8 cellular contexts compared by ENCODE assay signal in the genomic region with DNA sequence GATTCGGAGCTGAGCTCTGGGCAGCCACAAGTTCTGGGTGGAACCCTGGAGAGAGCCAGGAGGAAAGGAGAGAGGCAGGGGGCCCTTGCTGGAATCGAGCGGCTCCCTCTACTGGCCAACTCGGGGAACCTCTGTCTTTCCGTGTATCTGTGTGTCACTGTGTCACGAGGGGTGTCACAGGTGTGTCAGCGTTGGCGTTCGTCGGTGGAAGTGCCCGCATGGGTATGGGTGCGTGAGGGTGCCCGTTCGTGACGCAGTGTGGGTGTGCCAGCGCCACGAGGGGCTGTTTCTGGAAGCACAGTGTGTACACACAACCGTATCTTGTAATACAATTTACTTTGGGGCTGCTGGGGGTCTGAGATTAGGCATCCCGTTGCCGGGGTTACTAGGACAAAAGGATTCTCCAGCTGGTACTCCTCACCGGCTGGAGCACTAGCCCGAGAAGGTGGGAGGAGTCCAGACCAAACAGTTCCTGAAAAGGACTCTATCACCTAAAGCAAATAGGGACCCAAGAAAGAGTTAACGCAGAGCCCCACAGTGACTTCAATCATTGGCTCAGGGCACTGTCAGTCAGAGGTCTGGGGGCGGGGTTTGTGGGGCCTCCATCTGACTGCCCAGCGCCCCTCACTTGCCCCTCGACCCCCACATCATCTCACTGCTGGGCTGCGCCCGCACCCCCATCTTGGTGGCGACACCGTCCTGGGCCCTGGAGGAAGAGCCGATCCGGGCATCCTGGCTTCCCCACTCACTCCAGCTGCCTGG. TPM values are rescaled to one million over a fixed set of nuclear protein-coding genes. Genes with fewer than 3 reads are reported as not detected.
DNase-seq lines count a peak whose midpoint lies in the region; ATAC-seq and TF ChIP-seq lines count a peak whose summit lies in the region.

No MANE protein-coding gene starts in this region.

- CTCF ChIA-PET in A673 (lab: Charles Lee) (interaction anchor here (0.5 to 3.7 kb wide), 6 partner anchors 15 to 487 kb away, joined by 3 to 49 read pairs (median 6); no protein-coding TSS in a partner anchor), mammary epithelial cell (lab: Charles Lee; ENCODE audit: low non-redundant PET) (interaction anchor here (0.6 to 1.3 kb wide), 5 partner anchors 34 to 240 kb away, joined by 3 to 11 read pairs (median 3); partner anchors contain the start of gene DDX6)

- H3K27me3 ChIP-seq in A673 (replicated peaks; ENCODE audit: insufficient read depth, low read depth, low read length, poor library complexity) (no peaks in the 10 kb centered on the region), WERI-Rb-1 (ENCODE audit: insufficient read depth, low read depth, severe bottlenecking) (no peaks in the 10 kb centered on the region), mammary epithelial cell (ENCODE audit: insufficient read depth, low read length) (no peaks in the 10 kb centered on the region), spleen (replicated peaks in 1 of 7) (no peaks in the 10 kb centered on the region)

- peak overlapping the region; percentile 88 for H2AFZ ChIP-seq in mammary epithelial cell (ENCODE audit: low read depth, low read length)

- ATAC-seq in GM18867 (IDR thresholded peaks at IDR 0.05; ENCODE audit: unreplicated experiment), result peak; percentile 45
- peak; percentile 40 for ATAC-seq in HG03159 (IDR thresholded peaks at IDR 0.05; ENCODE audit: unreplicated experiment)

- H3K27ac Mint-ChIP-seq in immature natural killer cell, result peak overlapping the region; percentile 92 to 100 (median 98)

- peaks cover 39% of the 10 kb centered on the region for H3K79me2 ChIP-seq in mammary epithelial cell (ENCODE audit: insufficient read depth, low read length)

- in situ Hi-C loops in mammary epithelial cell (cut with MboI; ENCODE audit: low sequenced_read_pairs in 2 of 2), result no loop called here

- H3K27ac ChIP-seq in A673 (ENCODE audit: low read depth, low read length, poor library complexity, severe bottlenecking) (peak overlapping the region; percentile 60), WERI-Rb-1 (peak overlapping the region; percentile 66), mammary epithelial cell (ENCODE audit: insufficient read depth, low read depth, low read length) (peak overlapping the region; percentile 84), spleen (peak overlapping the region; percentile 92 to 98 (median 96))

- peaks cover 0 to 6% (median 0%) of the 10 kb centered on the region in 6 donors for H3K9me3 Mint-ChIP-seq in immature natural killer cell

- no peaks in the 10 kb centered on the region for H3K36me3 ChIP-seq in A673 (ENCODE audit: insufficient read depth, low read length, poor library complexity, severe bottlenecking)
- H3K36me3 ChIP-seq in WERI-Rb-1, result no peaks in the 10 kb centered on the region
- no peaks in the 10 kb centered on the region for H3K36me3 ChIP-seq in mammary epithelial cell (ENCODE audit: insufficient read depth, low read length)
- H3K36me3 ChIP-seq in spleen, result peaks cover 0 to under 1% (median 0%) of the 10 kb centered on the region in 6 donors

- peaks cover 0 to 13% (median 7%) of the 10 kb centered on the region in 3 donors for H3K36me3 Mint-ChIP-seq in immature natural killer cell

- no peak for TF ChIP-seq POLR2A in spleen (IDR thresholded peaks at IDR 0.05)

- BruUV-seq in A673 (replicated peaks; lab: Mats Ljungman, UMichigan), result no TSS peak
- no TSS peak for BruUV-seq in mammary epithelial cell (replicated peaks; lab: Mats Ljungman, UMichigan)

- H3K4me1 Mint-ChIP-seq in immature natural killer cell, result peaks cover 47 to 51% of the 10 kb centered on the region in 2 donors

- DNase-seq in A673 (ENCODE audit: low spot score) (peak; percentile 97), NCI-H2227 (lab: John Stamatoyannopoulos, UW; ENCODE audit: unreplicated experiment) (peak; percentile 81), WERI-Rb-1 (peak; percentile 91), mammary epithelial cell (peak; percentile 92), immature natural killer cell (peak; percentile 92 to 93 (median 92)), spleen (peak; percentile 95)

- H3K4me3 ChIP-seq in A673 (ENCODE audit: low read depth, low read length, poor library complexity, severe bottlenecking) (peak overlapping the region; percentile 70), WERI-Rb-1 (ENCODE audit: low read depth, low read length) (peak overlapping the region; percentile 61), mammary epithelial cell (replicated peaks in 1 of 3; ENCODE audit: insufficient read depth in 1 of 3, low read depth in 2 of 3, low read length in 3 of 3) (peak overlapping the region; percentile 77 to 85 (median 79)), spleen (peak overlapping the region; percentile 70 to 92 (median 78))

- H3K9me3 ChIP-seq in A673 (ENCODE audit: low read depth, low read length, poor library complexity, severe bottlenecking) (no peaks in the 10 kb centered on the region), WERI-Rb-1 (ENCODE audit: severe bottlenecking) (no peaks in the 10 kb centered on the region), mammary epithelial cell (replicated peaks; ENCODE audit: insufficient read depth, low read length) (no peaks in the 10 kb centered on the region), spleen (no peaks in the 10 kb centered on the region)

- POLR2A ChIA-PET in A673 (lab: Charles Lee; ENCODE audit: low non-redundant PET), result interaction anchor here (0.6 kb wide), 1 partner anchor 19 kb away, joined by 12 read pairs; no protein-coding TSS in a partner anchor

- peak overlapping the region; percentile 77 for H3K9ac ChIP-seq in mammary epithelial cell (ENCODE audit: insufficient read depth, low read length)

- peak overlapping the region; percentile 88 to 99 (median 97) for H3K4me3 Mint-ChIP-seq in immature natural killer cell

- peak; percentile 99 for TF ChIP-seq CTCF in A673 (conservative IDR thresholded peaks at IDR 0.05; ENCODE audit: low read depth, low read length)
- TF ChIP-seq CTCF in WERI-Rb-1 (IDR thresholded peaks at IDR 0.05; ENCODE audit: low read depth, low read length), result peak; percentile 96
- peak; percentile 94 to 95 for TF ChIP-seq CTCF in mammary epithelial cell (conservative IDR thresholded peaks at IDR 0.05 in 1 of 2, IDR thresholded peaks at IDR 0.05 in 1 of 2; ENCODE audit: extremely low read depth in 1 of 2, insufficient read depth in 1 of 2, low read depth in 1 of 2, low read length in 2 of 2)
- peak; percentile 91 to 99 (median 96) for TF ChIP-seq CTCF in spleen (IDR thresholded peaks at IDR 0.05 in 8 of 11, conservative IDR thresholded peaks at IDR 0.05 in 3 of 11)

- H3K4me1 ChIP-seq in A673 (ENCODE audit: insufficient read depth, low read length, poor library complexity, severe bottlenecking) (peaks cover 33% of the 10 kb centered on the region), mammary epithelial cell (ENCODE audit: insufficient read depth, low read length) (peaks cover 44% of the 10 kb centered on the region), spleen (peaks cover 31 to 70% (median 52%) of the 10 kb centered on the region in 6 donors)

- H3K4me2 ChIP-seq in mammary epithelial cell (ENCODE audit: insufficient read depth, low read depth, low read length), result peak overlapping the region; percentile 98

- intact Hi-C loops in A673 (cut with micrococcal nuclease; ENCODE audit: unreplicated experiment) (loop anchor here (1.0 to 5.0 kb wide), 3 partner anchors 21 to 174 kb away; partner anchors contain the start of genes DDX6 and DPAGT1), mammary epithelial cell (cut with micrococcal nuclease) (loop anchor here (1.0 to 5.0 kb wide), 8 partner anchors 16 to 279 kb away; partner anchors contain the start of genes CBL, DDX6, DPAGT1 and RPS25), spleen (cut with DNase I; ENCODE audit: low total_unique reads) (no loop called here)

- peaks cover 25 to 48% (median 29%) of the 10 kb centered on the region in 3 donors for H3K27me3 Mint-ChIP-seq in immature natural killer cell (ENCODE audit: low read depth in 3 of 3)

- dilution Hi-C loops in mammary epithelial cell (cut with HindIII; ENCODE audit: low sequenced_read_pairs), result no loop called here

- H4K20me1 ChIP-seq in mammary epithelial cell (ENCODE audit: insufficient read depth, low read length), result no peaks in the 10 kb centered on the region

- 0% methylated on average over 15 of the region's 32 CpGs for WGBS in mammary epithelial cell (ENCODE audit: low coverage, missing lambda C conversion rate)
- 0 to 1% (median 0%) methylated on average over 24 to 32 of the region's 32 CpGs for WGBS in spleen, 5 donors

RNA-seq across cellular contexts. Expression of gene BCL9L, which starts 2.6 kb away (rescaled TPM):
- 49.9 and 64.0 TPM in 2 replicates for total RNA-seq in A673 (2021)
- 100 to 1,000 TPM in 1 of 2 donors, 10 to 100 TPM in 1; 29.2 to 146 TPM for total RNA-seq in mammary epithelial cell
- polyA plus RNA-seq in mammary epithelial cell, result 20.5 TPM
- 39.1 TPM for polyA minus RNA-seq in mammary epithelial cell
- polyA plus RNA-seq in immature natural killer cell, result 10 to 100 TPM in 1 of 3 donors, 1 to 10 TPM in 1, not detected in 1; 2.2 to 10.5 TPM
- total RNA-seq in spleen, result 10 to 100 TPM; 19.8 to 58.0 (median 39.0) TPM
- 10 to 100 TPM in 1 of 3 donors, 1 to 10 TPM in 2; 2.5 to 14.2 (median 2.6) TPM for polyA plus RNA-seq in spleen

RNA-seq across cellular contexts. Expression of gene UPK2, which starts 27.8 kb away (rescaled TPM):
- total RNA-seq in A673 (2021) (not detected in 2 replicates), mammary epithelial cell (under 1 TPM in 1 of 2 donors, not detected in 1; 0.45 TPM), spleen (not detected)
- polyA plus RNA-seq in mammary epithelial cell (0.74 TPM), immature natural killer cell (1 to 10 TPM in 1 of 3 donors, under 1 TPM in 1, not detected in 1; 0.81 to 1.4 TPM), spleen (under 1 TPM in 2 of 3 donors, not detected in 1; 0.09 to 0.13 TPM)
- not detected for polyA minus RNA-seq in mammary epithelial cell

RNA-seq across cellular contexts. Expression of gene FOXR1, which starts 43.3 kb away (rescaled TPM):
- total RNA-seq in A673 (2021) (not detected in 2 replicates), mammary epithelial cell (not detected), spleen (not detected)
- polyA plus RNA-seq in mammary epithelial cell (not detected), immature natural killer cell (not detected), spleen (not detected)
- not detected for polyA minus RNA-seq in mammary epithelial cell

RNA-seq across cellular contexts. Expression of gene CXCR5, which starts 44.6 kb away (rescaled TPM):
- not detected in 2 replicates for total RNA-seq in A673 (2021)
- not detected for total RNA-seq in mammary epithelial cell
- not detected for polyA plus RNA-seq in mammary epithelial cell
- polyA minus RNA-seq in mammary epithelial cell, result not detected
- under 1 TPM in 2 of 3 donors, not detected in 1; 0.05 to 0.30 TPM for polyA plus RNA-seq in immature natural killer cell
- 10 to 100 TPM; 25.0 to 66.6 (median 33.2) TPM for total RNA-seq in spleen
- 10 to 100 TPM; 35.4 to 50.7 (median 39.6) TPM for polyA plus RNA-seq in spleen

Comparison
In these comparisons a context has a peak if more than half of its experiments do, and no peak if none do; other contexts are left out.
1. Peak in every context shown above with its lines: DNase-seq, ATAC-seq, H3K4me3 ChIP-seq and H3K27ac ChIP-seq.